ENCODE assay signal across 8 cellular contexts in the genomic region with DNA sequence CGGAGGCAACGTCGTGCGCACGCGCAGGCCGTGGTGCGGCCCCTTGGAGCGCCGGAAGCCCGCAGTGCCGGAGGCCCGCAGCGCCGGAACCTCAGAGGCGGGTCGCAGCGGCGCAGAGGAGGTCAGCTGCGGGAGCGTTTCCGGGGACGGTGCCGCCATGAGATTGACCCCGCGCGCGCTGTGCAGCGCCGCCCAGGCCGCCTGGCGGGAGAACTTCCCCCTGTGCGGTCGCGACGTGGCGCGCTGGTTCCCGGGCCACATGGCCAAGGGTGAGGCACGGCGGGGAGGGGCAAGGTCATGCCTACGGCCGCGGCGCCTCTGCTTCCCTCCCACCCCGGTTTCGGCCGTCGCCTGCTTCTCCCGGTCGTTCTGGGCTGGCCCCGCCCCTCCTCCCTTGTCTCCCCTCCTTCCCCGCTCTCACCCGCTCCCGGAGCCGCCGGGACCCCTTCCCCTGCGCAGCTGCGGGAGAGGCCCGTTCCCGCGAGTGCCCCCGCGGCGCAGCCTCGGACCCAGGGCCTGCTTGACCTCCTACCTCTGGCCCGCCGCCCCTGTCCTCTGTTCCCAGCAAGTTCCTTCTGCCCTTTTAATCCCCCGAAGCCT. TPM values are rescaled to one million over a fixed set of nuclear protein-coding genes. Genes with fewer than 3 reads are reported as not detected.
DNase-seq lines count a peak whose midpoint lies in the region; ATAC-seq and TF ChIP-seq lines count a peak whose summit lies in the region.

A gene with protein sequence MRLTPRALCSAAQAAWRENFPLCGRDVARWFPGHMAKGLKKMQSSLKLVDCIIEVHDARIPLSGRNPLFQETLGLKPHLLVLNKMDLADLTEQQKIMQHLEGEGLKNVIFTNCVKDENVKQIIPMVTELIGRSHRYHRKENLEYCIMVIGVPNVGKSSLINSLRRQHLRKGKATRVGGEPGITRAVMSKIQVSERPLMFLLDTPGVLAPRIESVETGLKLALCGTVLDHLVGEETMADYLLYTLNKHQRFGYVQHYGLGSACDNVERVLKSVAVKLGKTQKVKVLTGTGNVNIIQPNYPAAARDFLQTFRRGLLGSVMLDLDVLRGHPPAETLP (plus strand): TSS at position 94 of the 600 bp plus-strand sequence. CDS start 64 bp downstream, at position 158.

- peak within 1 kb of the TSS; percentile 59 for H3K4me3 ChIP-seq in colonic mucosa

- intact Hi-C loops in colonic mucosa (cut with DNase I) = no loop called here

- H3K27me3 ChIP-seq in colonic mucosa = no peaks in the 10 kb centered on the region
- no peaks in the 10 kb centered on the region for H3K27me3 ChIP-seq in layer of hippocampus (ENCODE audit: control insufficient read depth, insufficient read depth, low read length)

- no peak for TF ChIP-seq CTCF in colonic mucosa (IDR thresholded peaks at IDR 0.05)

- peak; percentile 56 for ATAC-seq in HG03175 (IDR thresholded peaks at IDR 0.05; ENCODE audit: unreplicated experiment)

- peaks cover 4% of the 10 kb centered on the region for H3K36me3 ChIP-seq in colonic mucosa

- no peaks in the 10 kb centered on the region for H3K9me3 ChIP-seq in colonic mucosa

- in situ Hi-C loops in GM18951 (cut with MboI; ENCODE audit: low sequenced_read_pairs, unreplicated experiment) = no loop called here

- peaks cover 8% of the 10 kb centered on the region for H3K4me1 ChIP-seq in colonic mucosa

- H3K27ac ChIP-seq in colonic mucosa = peak within 1 kb of the TSS; percentile 74
- H3K27ac ChIP-seq in layer of hippocampus (ENCODE audit: low read depth, low read length) = peak within 1 kb of the TSS; percentile 83

- DNase-seq in AG20443 (ENCODE audit: low spot score) = peak; percentile 100
- DNase-seq in NCI-H446 treated with DMSO at 0.1 percent for 48 hours (lab: John Stamatoyannopoulos, UW) = peak; percentile 45
- DNase-seq in activated CD4-positive, alpha-beta T cell treated with anti-CD3 and anti-CD28 coated beads for 1 hour = peak; percentile 88
- DNase-seq in colonic mucosa = peak; percentile 95
- peak; percentile 91 to 97 for DNase-seq in stimulated activated CD4-positive, alpha-beta T cell treated with anti-CD3 and anti-CD28 coated beads, Interleukin-1b, Interleukin-23, amount 100 ng/mL, for 4 hours (ENCODE audit: low read depth in 2 of 2)

- H3K9ac ChIP-seq in colonic mucosa (ENCODE audit: low read depth in 2 of 2, low read length in 2 of 2) = peak within 1 kb of the TSS; percentile 92 to 93

- peak; percentile 92 for TF ChIP-seq POLR2A in GM18951 (IDR thresholded peaks at IDR 0.05; ENCODE audit: extremely low read depth, insufficient read depth, insufficient read length)

RNA-seq across cellular contexts. Expression of the gene that starts here (rescaled TPM):
- total RNA-seq in colonic mucosa = 10 to 100 TPM; 31.2 to 59.5 TPM

Comparison
In these comparisons a context has a peak if more than half of its experiments do, and no peak if none do; other contexts are left out.
1. Peak in every context shown above with its lines: DNase-seq, ATAC-seq, H3K4me3 ChIP-seq and H3K27ac ChIP-seq.
2. DNase-seq: peak in every context shown above with its lines; median percentile 100 in AG20443; 95 in colonic mucosa; 94 in stimulated activated CD4-positive, alpha-beta T cell treated with anti-CD3 and anti-CD28 coated beads, Interleukin-1b, Interleukin-23, amount 100 ng/mL, for 4 hours; 88 in activated CD4-positive, alpha-beta T cell treated with anti-CD3 and anti-CD28 coated beads for 1 hour; 45 in NCI-H446 treated with DMSO at 0.1 percent for 48 hours.